2 cellular contexts compared by ENCODE assay signal in genomic region chr12:12542286-12542685, GRCh38.
TF ChIP-seq lines count a peak whose summit lies in the region.

No MANE protein-coding gene starts in this region.

TF ChIP-seq in HEK293, 187 proteins besides CTCF, POLR2A, EP300 and RAD21:
- TF ChIP-seq KLF16 (tag by site-specific recombination; IDR thresholded peaks at IDR 0.05) (no peak), REST (tag by site-specific recombination; IDR thresholded peaks at IDR 0.05) (no peak), ZNF518A (tag by site-specific recombination; conservative IDR thresholded peaks at IDR 0.05; ENCODE audit: low read depth) (no peak), ZNF664 (tag by site-specific recombination; IDR thresholded peaks at IDR 0.05) (peak; percentile 76; the same call in 1 of the 2 replicates), ZNF596 (tag by site-specific recombination; IDR thresholded peaks at IDR 0.05) (no peak), IKZF3 (tag by site-specific recombination; IDR thresholded peaks at IDR 0.05) (no peak)
TF ChIP-seq in HEK293: peak in this region for 1.

TF ChIP-seq in HepG2, 621 proteins besides CTCF, POLR2A, EP300 and RAD21:
- TF ChIP-seq RBM22 (optimal IDR thresholded peaks at IDR 0.05; ENCODE audit: low read length) (peak; percentile 25), RFX5 (IDR thresholded peaks at IDR 0.05; ENCODE audit: low read depth, low read length) (peak; percentile 55; the same call in 1 of the 2 replicates), GTF3A (CRISPR knock-in tag; conservative IDR thresholded peaks at IDR 0.05) (no peak)
